19 cellular contexts compared by ENCODE assay signal in the genomic region with DNA sequence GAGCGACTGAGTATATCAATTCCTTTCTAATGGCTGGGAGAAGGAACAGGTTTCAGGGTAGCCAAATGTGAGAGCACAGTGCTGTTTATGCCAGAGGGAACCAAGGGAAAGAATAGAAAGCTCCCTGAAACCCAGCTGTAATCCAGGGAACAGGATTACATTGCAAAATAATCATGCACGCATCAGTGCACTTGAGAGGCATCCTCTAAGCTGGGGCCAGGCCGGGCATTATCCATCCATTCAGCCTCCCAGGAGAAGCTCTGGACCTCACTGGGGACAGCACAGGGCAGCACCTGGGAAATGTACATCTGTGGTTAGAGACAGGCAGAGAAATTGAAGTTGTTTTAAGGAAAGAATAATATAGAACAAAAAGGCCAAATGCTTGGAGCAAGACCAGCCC.
"Had no signal": no experiment of that assay in that cellular context is flagged by ENCODE, and none has a peak within 500 bp of the region (broad histone marks: within the 10 kb centered on the region; RNA-seq: fewer than 3 reads in every experiment).

No MANE protein-coding gene starts in this region.

- H3K4me3 Mint-ChIP-seq: activated naive CD4-positive, alpha-beta T cell treated with anti-CD3 and anti-CD28 coated beads, Interleukin-2, amount 50 U/mL, for 24 hours; activated T-cell treated with anti-CD3 and anti-CD28 coated beads, Interleukin-2, amount 50 U/mL, for 72 hours; mesothelial cell of epicardium; natural killer cell treated with Interleukin-12 subunit alpha and Interleukin-12 subunit beta and Interleukin-15 and Interleukin-18, amount 100 ng/mL, for 72 hours; stimulated activated naive B cell treated with anti-CD40 and anti-IgM and Interleukin-4, amounts not matched to agents 10 μg/mL and 1 μg/mL and 100 μg/mL, for 72 hours had no signal

- H3K27me3 ChIP-seq: ascending aorta, breast epithelium, left lung, tibial artery had no signal

- H3K27ac ChIP-seq: ascending aorta, breast epithelium, coronary artery, left lung, tibial artery, VCaP had no signal

- H3K36me3 ChIP-seq: ascending aorta, breast epithelium, left lung, tibial artery had no signal

- H3K4me1 Mint-ChIP-seq: activated naive CD4-positive, alpha-beta T cell treated with anti-CD3 and anti-CD28 coated beads, Interleukin-2, amount 50 U/mL, for 24 hours; mesothelial cell of epicardium had no signal

- H3K36me3 Mint-ChIP-seq: activated naive CD4-positive, alpha-beta T cell treated with anti-CD3 and anti-CD28 coated beads, Interleukin-2, amount 50 U/mL, for 24 hours; mesothelial cell of epicardium; natural killer cell treated with Interleukin-12 subunit alpha and Interleukin-12 subunit beta and Interleukin-15 and Interleukin-18, amount 100 ng/mL, for 72 hours had no signal

- FAIRE-seq: endometrium, urothelium cell line had no signal

- H3K9me3 Mint-ChIP-seq: activated naive CD4-positive, alpha-beta T cell treated with anti-CD3 and anti-CD28 coated beads, Interleukin-2, amount 50 U/mL, for 24 hours; natural killer cell treated with Interleukin-12 subunit alpha and Interleukin-12 subunit beta and Interleukin-15 and Interleukin-18, amount 100 ng/mL, for 72 hours had no signal

- H3K4me3 ChIP-seq: ascending aorta, breast epithelium, coronary artery, left lung, tibial artery had no signal

- H3K27ac Mint-ChIP-seq: activated naive CD4-positive, alpha-beta T cell treated with anti-CD3 and anti-CD28 coated beads, Interleukin-2, amount 50 U/mL, for 24 hours; activated T-cell treated with anti-CD3 and anti-CD28 coated beads, Interleukin-2, amount 50 U/mL, for 72 hours; mesothelial cell of epicardium; natural killer cell treated with Interleukin-12 subunit alpha and Interleukin-12 subunit beta and Interleukin-15 and Interleukin-18, amount 100 ng/mL, for 72 hours; stimulated activated naive B cell treated with anti-CD40 and anti-IgM and Interleukin-4, amounts not matched to agents 10 μg/mL and 1 μg/mL and 100 μg/mL, for 72 hours had no signal

- ATAC-seq: activated T-cell treated with anti-CD3 and anti-CD28 coated beads, Interleukin-2, amount 50 U/mL, for 72 hours; left lung; natural killer cell treated with Interleukin-12 subunit alpha and Interleukin-12 subunit beta and Interleukin-15 and Interleukin-18, amount 100 ng/mL, for 72 hours; stimulated activated naive B cell treated with anti-CD40 and anti-IgM and Interleukin-4, amounts not matched to agents 10 μg/mL and 1 μg/mL and 100 μg/mL, for 72 hours had no signal

- H3K9me3 ChIP-seq: ascending aorta, breast epithelium, left lung, tibial artery had no signal

- DNase-seq: activated CD4-positive, alpha-beta T cell treated with anti-CD3 and anti-CD28 coated beads for 1 hour; activated effector memory CD4-positive, alpha-beta T cell treated with anti-CD3 and anti-CD28 coated beads, Interleukin-2, amount 50 U/mL, for 16 hours; activated T-cell treated with anti-CD3 and anti-CD28 coated beads, Interleukin-2, amount 50 U/mL, for 72 hours; erythroblast; foreskin melanocyte; head of caudate nucleus; left lung; nucleus accumbens; stimulated activated naive B cell treated with anti-CD40 and anti-IgM and Interleukin-4, amounts not matched to agents 10 μg/mL and 1 μg/mL and 100 μg/mL, for 72 hours; tibial artery had no signal

- H3K4me1 ChIP-seq: ascending aorta, breast epithelium, left lung, tibial artery had no signal
